Comparison of ENCODE assay signal across 7 cellular contexts in the genomic region with DNA sequence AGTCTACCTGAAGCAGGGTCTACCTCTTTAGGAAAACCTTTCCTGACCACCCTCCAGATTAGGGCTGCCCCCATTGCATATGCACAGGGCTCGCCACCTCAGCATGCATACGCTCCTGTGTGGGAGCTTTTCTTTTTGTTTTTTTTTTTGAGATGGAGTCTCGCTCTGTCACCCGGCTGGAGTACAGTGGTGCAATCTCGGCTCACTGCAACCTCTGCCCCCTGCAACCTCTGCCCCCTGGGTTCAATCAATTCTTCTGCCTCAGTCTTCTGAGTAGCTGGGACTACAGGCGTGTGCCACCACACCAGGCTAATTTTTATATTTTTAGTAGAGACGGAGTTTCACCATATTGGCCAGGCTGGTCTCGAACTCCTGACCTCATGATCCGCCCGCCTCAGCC. TPM values are rescaled to one million over a fixed set of nuclear protein-coding genes. Genes with fewer than 3 reads are reported as not detected.
DNase-seq lines count a peak whose midpoint lies in the region; ATAC-seq and TF ChIP-seq lines count a peak whose summit lies in the region.
"Not testable (repeated sequence)": the region's sequence is repeated elsewhere in the genome, so short reads cannot be mapped to it uniquely, and the experiment has no call there.
"Had no signal": no experiment of that assay in that cellular context is flagged by ENCODE, and none has a peak within 500 bp of the region (broad histone marks: within the 10 kb centered on the region; RNA-seq: fewer than 3 reads in every experiment).

No MANE protein-coding gene starts in this region.

- not testable (repeated sequence) for H3K9me3 ChIP-seq in liver (ENCODE audit: control insufficient read depth in 4 of 4, low read length in 3 of 4)

- H3K27me3 Mint-ChIP-seq in T-helper 1 cell treated with Interleukin-12 subunit alpha and Interleukin-12 subunit beta and Interleukin-4 antibody, amounts not matched to agents 30 μg/mL and 1 μg/mL, for 36 hours (ENCODE audit: low read depth) = peaks cover 39% of the 10 kb centered on the region
- not testable (repeated sequence) for H3K27me3 Mint-ChIP-seq in activated CD4-positive, alpha-beta T cell treated with anti-CD3 and anti-CD28 coated beads, Interleukin-2, amount 10 ng/mL, durations not matched to agents 24 days and 14 days; activated naive CD8-positive, alpha-beta T cell; stimulated activated naive B cell treated with anti-CD40 and anti-IgM and Interleukin-4, amounts not matched to agents 10 μg/mL and 1 μg/mL and 100 μg/mL, for 72 hours
- H3K27me3 Mint-ChIP-seq in natural killer cell treated with Interleukin-12 subunit alpha and Interleukin-12 subunit beta and Interleukin-15 and Interleukin-18, amount 100 ng/mL, for 72 hours = peaks cover under 1 to 12% of the 10 kb centered on the region in 2 donors

- H3K4me1 Mint-ChIP-seq in T-helper 1 cell treated with Interleukin-12 subunit alpha and Interleukin-12 subunit beta and Interleukin-4 antibody, amounts not matched to agents 30 μg/mL and 1 μg/mL, for 36 hours (ENCODE audit: low read depth) = peaks cover 19% of the 10 kb centered on the region
- peaks cover 59% of the 10 kb centered on the region for H3K4me1 Mint-ChIP-seq in activated CD4-positive, alpha-beta T cell treated with anti-CD3 and anti-CD28 coated beads, Interleukin-2, amount 10 ng/mL, durations not matched to agents 24 days and 14 days
- peaks cover 64% of the 10 kb centered on the region for H3K4me1 Mint-ChIP-seq in activated naive CD8-positive, alpha-beta T cell (ENCODE audit: low read depth)
- H3K4me1 Mint-ChIP-seq in natural killer cell treated with Interleukin-12 subunit alpha and Interleukin-12 subunit beta and Interleukin-15 and Interleukin-18, amount 100 ng/mL, for 72 hours (ENCODE audit: low read depth in 2 of 2) = peaks cover 37 to 66% of the 10 kb centered on the region in 2 donors
- H3K4me1 Mint-ChIP-seq in stimulated activated naive B cell treated with anti-CD40 and anti-IgM and Interleukin-4, amounts not matched to agents 10 μg/mL and 1 μg/mL and 100 μg/mL, for 72 hours = peaks cover 67 to 95% of the 10 kb centered on the region in 2 donors

- intact Hi-C loops in activated CD4-positive, alpha-beta T cell treated with anti-CD3 and anti-CD28 coated beads, Interleukin-2, amount 10 ng/mL, durations not matched to agents 24 days and 14 days (cut with micrococcal nuclease) = not testable (repeated sequence)

- H3K9ac ChIP-seq in liver (ENCODE audit: low read depth in 1 of 2, low read length in 2 of 2) = not testable (repeated sequence)

- not testable (repeated sequence) for H3K4me3 Mint-ChIP-seq in T-helper 1 cell treated with Interleukin-12 subunit alpha and Interleukin-12 subunit beta and Interleukin-4 antibody, amounts not matched to agents 30 μg/mL and 1 μg/mL, for 36 hours; activated CD4-positive, alpha-beta T cell treated with anti-CD3 and anti-CD28 coated beads, Interleukin-2, amount 10 ng/mL, durations not matched to agents 24 days and 14 days; activated naive CD8-positive, alpha-beta T cell; natural killer cell treated with Interleukin-12 subunit alpha and Interleukin-12 subunit beta and Interleukin-15 and Interleukin-18, amount 100 ng/mL, for 72 hours; stimulated activated naive B cell treated with anti-CD40 and anti-IgM and Interleukin-4, amounts not matched to agents 10 μg/mL and 1 μg/mL and 100 μg/mL, for 72 hours

- not testable (repeated sequence) for DNase-seq in activated CD4-positive, alpha-beta T cell treated with anti-CD3 and anti-CD28 coated beads, Interleukin-2, amount 10 ng/mL, durations not matched to agents 24 days and 14 days; natural killer cell treated with Interleukin-12 subunit alpha and Interleukin-12 subunit beta and Interleukin-15 and Interleukin-18, amount 100 ng/mL, for 72 hours (ENCODE audit: low spot score); stimulated activated naive B cell treated with anti-CD40 and anti-IgM and Interleukin-4, amounts not matched to agents 10 μg/mL and 1 μg/mL and 100 μg/mL, for 72 hours

- not testable (repeated sequence) for H3K36me3 ChIP-seq in liver (ENCODE audit: control insufficient read depth in 4 of 4, insufficient read depth in 3 of 4, low read depth in 1 of 4, low read length in 3 of 4)

- H3K9me3 Mint-ChIP-seq in T-helper 1 cell treated with Interleukin-12 subunit alpha and Interleukin-12 subunit beta and Interleukin-4 antibody, amounts not matched to agents 30 μg/mL and 1 μg/mL, for 36 hours; activated CD4-positive, alpha-beta T cell treated with anti-CD3 and anti-CD28 coated beads, Interleukin-2, amount 10 ng/mL, durations not matched to agents 24 days and 14 days; activated naive CD8-positive, alpha-beta T cell (ENCODE audit: low read depth); natural killer cell treated with Interleukin-12 subunit alpha and Interleukin-12 subunit beta and Interleukin-15 and Interleukin-18, amount 100 ng/mL, for 72 hours; stimulated activated naive B cell treated with anti-CD40 and anti-IgM and Interleukin-4, amounts not matched to agents 10 μg/mL and 1 μg/mL and 100 μg/mL, for 72 hours: not testable (repeated sequence)

- H3K27ac Mint-ChIP-seq in T-helper 1 cell treated with Interleukin-12 subunit alpha and Interleukin-12 subunit beta and Interleukin-4 antibody, amounts not matched to agents 30 μg/mL and 1 μg/mL, for 36 hours = peak overlapping the region; percentile 5
- peak overlapping the region; percentile 12 for H3K27ac Mint-ChIP-seq in activated CD4-positive, alpha-beta T cell treated with anti-CD3 and anti-CD28 coated beads, Interleukin-2, amount 10 ng/mL, durations not matched to agents 24 days and 14 days
- peak overlapping the region; percentile 46 for H3K27ac Mint-ChIP-seq in activated naive CD8-positive, alpha-beta T cell
- H3K27ac Mint-ChIP-seq in natural killer cell treated with Interleukin-12 subunit alpha and Interleukin-12 subunit beta and Interleukin-15 and Interleukin-18, amount 100 ng/mL, for 72 hours = peak overlapping the region; percentile 28 to 48
- peak overlapping the region; percentile 6 for H3K27ac Mint-ChIP-seq in stimulated activated naive B cell treated with anti-CD40 and anti-IgM and Interleukin-4, amounts not matched to agents 10 μg/mL and 1 μg/mL and 100 μg/mL, for 72 hours

- H3K36me3 Mint-ChIP-seq in T-helper 1 cell treated with Interleukin-12 subunit alpha and Interleukin-12 subunit beta and Interleukin-4 antibody, amounts not matched to agents 30 μg/mL and 1 μg/mL, for 36 hours (ENCODE audit: low read depth); activated CD4-positive, alpha-beta T cell treated with anti-CD3 and anti-CD28 coated beads, Interleukin-2, amount 10 ng/mL, durations not matched to agents 24 days and 14 days (ENCODE audit: low read depth); activated naive CD8-positive, alpha-beta T cell; natural killer cell treated with Interleukin-12 subunit alpha and Interleukin-12 subunit beta and Interleukin-15 and Interleukin-18, amount 100 ng/mL, for 72 hours: not testable (repeated sequence)
- H3K36me3 Mint-ChIP-seq in stimulated activated naive B cell treated with anti-CD40 and anti-IgM and Interleukin-4, amounts not matched to agents 10 μg/mL and 1 μg/mL and 100 μg/mL, for 72 hours = peaks cover 10 to 34% of the 10 kb centered on the region in 2 donors

- not testable (repeated sequence) for H3K4me3 ChIP-seq in liver (ENCODE audit: low read depth in 1 of 3, low read length in 3 of 3)

- TF ChIP-seq RAD21 in liver (IDR thresholded peaks at IDR 0.05) = peak in 1 of 2 donors; percentile 42

- peak overlapping the region; percentile 75 for H3K27ac ChIP-seq in liver (ENCODE audit: low read depth in 1 of 2, low read length in 2 of 2)

- WGBS in liver = 40% methylated on average over 10 of the region's 10 CpGs

- H3K4me1 ChIP-seq in liver (ENCODE audit: control insufficient read depth in 4 of 4, insufficient read depth in 4 of 4, low read length in 3 of 4) = peaks cover 10 to 57% (median 34%) of the 10 kb centered on the region in 4 donors

- ATAC-seq in natural killer cell treated with Interleukin-12 subunit alpha and Interleukin-12 subunit beta and Interleukin-15 and Interleukin-18, amount 100 ng/mL, for 72 hours; stimulated activated naive B cell treated with anti-CD40 and anti-IgM and Interleukin-4, amounts not matched to agents 10 μg/mL and 1 μg/mL and 100 μg/mL, for 72 hours (replicated peaks): not testable (repeated sequence)

- TF ChIP-seq CTCF in liver (IDR thresholded peaks at IDR 0.05; ENCODE audit: low read depth, low read length, missing input control) = not testable (repeated sequence)

- H3K27me3 ChIP-seq in liver (ENCODE audit: control insufficient read depth in 4 of 4, insufficient read depth in 4 of 4, low read length in 3 of 4) = not testable (repeated sequence)

TF ChIP-seq in liver, 16 proteins besides CTCF, POLR2A, EP300 and RAD21:
- TF ChIP-seq RXRA (IDR thresholded peaks at IDR 0.05) (peak; percentile 75 to 82), JUND (IDR thresholded peaks at IDR 0.05) (peak; percentile 25 to 50), YY1 (IDR thresholded peaks at IDR 0.05) (peak; percentile 59), HNF4A (conservative IDR thresholded peaks at IDR 0.05) (peak; percentile 89 to 95), SP1 (IDR thresholded peaks at IDR 0.05) (peak; percentile 66), NR2F2 (IDR thresholded peaks at IDR 0.05) (peak; percentile 90), HNF4G (IDR thresholded peaks at IDR 0.05) (peak; percentile 81)
- TF ChIP-seq, protein P1, sequence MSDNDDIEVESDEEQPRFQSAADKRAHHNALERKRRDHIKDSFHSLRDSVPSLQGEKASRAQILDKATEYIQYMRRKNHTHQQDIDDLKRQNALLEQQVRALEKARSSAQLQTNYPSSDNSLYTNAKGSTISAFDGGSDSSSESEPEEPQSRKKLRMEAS (IDR thresholded peaks at IDR 0.05) = peak; percentile 47

RNA-seq across cellular contexts. Expression of a gene that starts 43.7 kb away (rescaled TPM):
- total RNA-seq in activated CD4-positive, alpha-beta T cell treated with anti-CD3 and anti-CD28 coated beads, Interleukin-2, amount 10 ng/mL, durations not matched to agents 24 days and 14 days = 235 and 248 TPM in 2 replicates
- 10 to 100 TPM; 17.1 to 25.8 TPM for total RNA-seq in liver
- polyA plus RNA-seq in liver = 1 to 10 TPM; 5.1 to 7.6 TPM
- total RNA-seq in natural killer cell treated with Interleukin-12 subunit alpha and Interleukin-12 subunit beta and Interleukin-15 and Interleukin-18, amount 100 ng/mL, for 72 hours = 100 to 1,000 TPM; 198 to 510 TPM
- polyA plus RNA-seq: AG04450 had no signal
